ENCODE assay signal across 8 cellular contexts in the genomic region with DNA sequence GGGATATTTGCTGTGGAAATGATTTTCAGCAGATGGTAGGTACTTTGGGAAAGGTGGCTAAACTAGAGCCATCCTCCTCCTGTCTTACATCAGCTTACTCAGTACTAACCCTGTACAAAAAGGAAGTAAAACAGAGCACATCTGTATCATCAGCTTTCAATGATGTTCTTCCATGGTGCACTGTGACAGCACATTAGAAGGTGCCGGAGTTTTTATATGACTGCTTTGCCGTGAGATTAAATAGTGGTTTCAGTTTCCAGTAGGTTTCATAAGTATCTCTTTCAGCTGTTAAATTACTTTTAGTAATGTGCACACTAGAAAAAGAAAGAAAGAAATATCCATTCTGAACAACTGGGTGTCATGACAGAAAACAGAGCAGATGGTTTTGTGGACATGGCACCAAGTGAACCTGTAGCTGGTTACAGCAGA.
A peak's percentile ranks its signal among the peaks of the same experiment; 100 is the strongest.
DNase-seq lines count a peak whose midpoint lies in the region; ATAC-seq and FAIRE-seq lines count a peak whose summit lies in the region.

No MANE protein-coding gene starts in this region.

- no peak overlapping the region for H3K4me3 ChIP-seq in Karpas-422 (ENCODE audit: low read length)
- peak overlapping the region; percentile 22 for H3K4me3 ChIP-seq in effector memory CD4-positive, alpha-beta T cell (ENCODE audit: insufficient read depth, low read depth, low read length, poor library complexity, severe bottlenecking)

- no peaks in the 10 kb centered on the region for H3K9me2 ChIP-seq in Karpas-422 (replicated peaks; ENCODE audit: insufficient read depth, low read length)

- no peaks in the 10 kb centered on the region for H3K79me2 ChIP-seq in Karpas-422 (ENCODE audit: low read length)

- H3K27me3 ChIP-seq in Karpas-422 (ENCODE audit: low read length) = no peaks in the 10 kb centered on the region
- H3K27me3 ChIP-seq in effector memory CD4-positive, alpha-beta T cell (replicated peaks; ENCODE audit: control insufficient read depth, insufficient read depth, low read length, poor library complexity, severe bottlenecking) = no peaks in the 10 kb centered on the region

- H3K9me3 ChIP-seq in Karpas-422 (ENCODE audit: low read length) = no peaks in the 10 kb centered on the region
- H3K9me3 ChIP-seq in effector memory CD4-positive, alpha-beta T cell (ENCODE audit: control insufficient read depth, low read length) = no peaks in the 10 kb centered on the region

- peak overlapping the region; percentile 47 for H3K4me2 ChIP-seq in Karpas-422 (ENCODE audit: low read depth, low read length, poor library complexity, severe bottlenecking)

- 0 out of 2 replicates have a peak overlapping the region, but pooled peaks have one; percentile 10 for H3K9ac ChIP-seq in Karpas-422 (ENCODE audit: low read length)

- H3K4me1 ChIP-seq in Karpas-422 (ENCODE audit: low read length) = peaks cover 15% of the 10 kb centered on the region
- H3K4me1 ChIP-seq in effector memory CD4-positive, alpha-beta T cell (ENCODE audit: control insufficient read depth, insufficient read depth, low read length, poor library complexity, severe bottlenecking) = peaks cover 9% of the 10 kb centered on the region

- H4K20me1 ChIP-seq in Karpas-422 (ENCODE audit: insufficient read depth, low read depth, low read length) = 0 out of 2 replicates have a peak, but pooled peaks cover 3% of the 10 kb centered on the region

- peak; percentile 98 for ATAC-seq in GM21528 (IDR thresholded peaks at IDR 0.05; ENCODE audit: low FRiP score, unreplicated experiment)
- peak; percentile 98 for ATAC-seq in stimulated activated effector memory CD8-positive, alpha-beta T cell treated with anti-CD3 and anti-CD28 coated beads, Interleukin-12 subunit alpha, Interleukin-12 subunit beta, amount 100 ng/mL, for 72 hours

- DNase-seq in GM18507 (ENCODE audit: extremely low spot score, insufficient read length, low read depth) (peak; percentile 49), Karpas-422 (no peak), DMS53 (lab: John Stamatoyannopoulos, UW) (no peak), NCI-H446 (lab: John Stamatoyannopoulos, UW) (no peak), T-helper 9 cell (no peak)
- no peak for DNase-seq in effector memory CD4-positive, alpha-beta T cell
- DNase-seq in stimulated activated effector memory CD8-positive, alpha-beta T cell treated with anti-CD3 and anti-CD28 coated beads, Interleukin-12 subunit alpha, Interleukin-12 subunit beta, amount 100 ng/mL, for 72 hours (ENCODE audit: low spot score in 2 of 2) = no peak

- H3K36me3 ChIP-seq in Karpas-422 (ENCODE audit: insufficient read depth, low read length) = no peaks in the 10 kb centered on the region
- no peaks in the 10 kb centered on the region for H3K36me3 ChIP-seq in effector memory CD4-positive, alpha-beta T cell (ENCODE audit: control insufficient read depth, insufficient read depth, low read length)

- peak overlapping the region; percentile 54 for H3K4me3 Mint-ChIP-seq in stimulated activated effector memory CD8-positive, alpha-beta T cell treated with anti-CD3 and anti-CD28 coated beads, Interleukin-12 subunit alpha, Interleukin-12 subunit beta, amount 100 ng/mL, for 72 hours

- H2AFZ ChIP-seq in Karpas-422 (ENCODE audit: low read length) = 0 out of 2 replicates have a peak overlapping the region, but pooled peaks have one; percentile 15

- no peaks in the 10 kb centered on the region for H3K9me3 Mint-ChIP-seq in stimulated activated effector memory CD8-positive, alpha-beta T cell treated with anti-CD3 and anti-CD28 coated beads, Interleukin-12 subunit alpha, Interleukin-12 subunit beta, amount 100 ng/mL, for 72 hours

- no peak overlapping the region for H3K27ac ChIP-seq in Karpas-422 (ENCODE audit: low read length)
- H3K27ac ChIP-seq in effector memory CD4-positive, alpha-beta T cell (ENCODE audit: insufficient read depth, low read length, poor library complexity, severe bottlenecking) = peak overlapping the region; percentile 16

- H3K36me3 Mint-ChIP-seq in stimulated activated effector memory CD8-positive, alpha-beta T cell treated with anti-CD3 and anti-CD28 coated beads, Interleukin-12 subunit alpha, Interleukin-12 subunit beta, amount 100 ng/mL, for 72 hours = peaks cover 54% of the 10 kb centered on the region

- H3K4me1 Mint-ChIP-seq in stimulated activated effector memory CD8-positive, alpha-beta T cell treated with anti-CD3 and anti-CD28 coated beads, Interleukin-12 subunit alpha, Interleukin-12 subunit beta, amount 100 ng/mL, for 72 hours = peaks cover 80% of the 10 kb centered on the region

- H3K27ac Mint-ChIP-seq in stimulated activated effector memory CD8-positive, alpha-beta T cell treated with anti-CD3 and anti-CD28 coated beads, Interleukin-12 subunit alpha, Interleukin-12 subunit beta, amount 100 ng/mL, for 72 hours = peak overlapping the region; percentile 95

- peak; percentile 99 for FAIRE-seq in GM18507 (lab: Jason Lieb, UNC)
